27 cellular contexts compared by ENCODE assay signal in genomic region chr3:188256764-188257163, GRCh38.
DNase-seq lines count a peak whose midpoint lies in the region; ATAC-seq, FAIRE-seq and TF ChIP-seq lines count a peak whose summit lies in the region.
"Had no signal": no experiment of that assay in that cellular context is flagged by ENCODE, and none has a peak within 500 bp of the region (broad histone marks: within the 10 kb centered on the region; RNA-seq: fewer than 3 reads in every experiment).

No MANE protein-coding gene starts in this region.

- peak overlapping the region; percentile 25; the same call in 2 of the 3 replicates for H3K4me2 ChIP-seq in A549
- peak overlapping the region; percentile 64 for H3K4me2 ChIP-seq in endothelial cell of umbilical vein (ENCODE audit: insufficient read depth, low read length)

- no peak overlapping the region for H3K4me3 ChIP-seq in A549
- H3K4me3 ChIP-seq in endothelial cell of umbilical vein (replicated peaks in 1 of 3; ENCODE audit: insufficient read depth in 1 of 3, low read depth in 1 of 3, low read length in 3 of 3) = no peak overlapping the region
- no peak overlapping the region for H3K4me3 ChIP-seq in prostate gland
- H3K4me3 ChIP-seq: body of pancreas, gastrocnemius medialis, GM23248, lung, mucosa of descending colon, ovary, SJCRH30, upper lobe of right lung had no signal

- FAIRE-seq in A549 (lab: Jason Lieb, UNC) (no peak), H54 (lab: Jason Lieb, UNC) (peak; percentile 30), endothelial cell of umbilical vein (lab: Jason Lieb, UNC) (peak; percentile 15)

- ATAC-seq in A549 = no peak
- ATAC-seq: gastrocnemius medialis, sciatic nerve, upper lobe of right lung had no signal

- no peak for TF ChIP-seq EP300 in A549 (IDR thresholded peaks at IDR 0.05)

- no peak overlapping the region for H3K27ac ChIP-seq in A549
- peak overlapping the region; percentile 68 for H3K27ac ChIP-seq in endothelial cell of umbilical vein (ENCODE audit: insufficient read depth, low read depth, low read length)
- peak overlapping the region; percentile 2 to 41 for H3K27ac ChIP-seq in prostate gland
- H3K27ac ChIP-seq: GM23248, ovary, SJCRH30, upper lobe of right lung had no signal

- TF ChIP-seq CTCF in A549 (IDR thresholded peaks at IDR 0.05) (no peak), endothelial cell of umbilical vein (IDR thresholded peaks at IDR 0.05; ENCODE audit: extremely low read depth in 1 of 2, insufficient read depth in 1 of 2, low read depth in 1 of 2, low read length in 2 of 2) (no peak), prostate gland (IDR thresholded peaks at IDR 0.05) (no peak)

- POLR2A ChIA-PET in A549 (lab: Yijun Ruan, JAX) = no interaction called here
- POLR2A ChIA-PET in endothelial cell of umbilical vein (lab: Charles Lee) = no interaction called here

- no peaks in the 10 kb centered on the region for H3K9me1 ChIP-seq in endothelial cell of umbilical vein (replicated peaks; ENCODE audit: control insufficient read depth, extremely low read depth, insufficient read depth, low read length)

- H2AFZ ChIP-seq in endothelial cell of umbilical vein (ENCODE audit: low read depth, low read length) = no peak overlapping the region
- H2AFZ ChIP-seq: GM23248 had no signal

- H3K36me3 ChIP-seq in endothelial cell of umbilical vein (ENCODE audit: control insufficient read depth in 2 of 2, extremely low read depth in 1 of 2, insufficient read depth in 2 of 2, low read length in 2 of 2) = peaks cover 0 to 4% of the 10 kb centered on the region in 2 experiments
- H3K36me3 ChIP-seq in prostate gland = no peaks in the 10 kb centered on the region
- H3K36me3 ChIP-seq: gastrocnemius medialis, ovary, SJCRH30, upper lobe of right lung had no signal

- no peaks in the 10 kb centered on the region for H4K20me1 ChIP-seq in endothelial cell of umbilical vein (replicated peaks; ENCODE audit: control insufficient read depth, extremely low read depth, insufficient read depth, low read length)

- H3K9ac ChIP-seq in endothelial cell of umbilical vein (replicated peaks; ENCODE audit: extremely low read depth, insufficient read depth, low read length) = no peak overlapping the region
- H3K9ac ChIP-seq: GM23248 had no signal

- intact Hi-C loops in endothelial cell of umbilical vein (cut with micrococcal nuclease) (no loop called here), prostate gland (cut with DNase I) (no loop called here)

- no peaks in the 10 kb centered on the region for H3K27me3 ChIP-seq in endothelial cell of umbilical vein (ENCODE audit: control insufficient read depth in 2 of 2, insufficient read depth in 2 of 2, low read length in 2 of 2)
- no peaks in the 10 kb centered on the region for H3K27me3 ChIP-seq in prostate gland (replicated peaks; ENCODE audit: insufficient read depth)
- H3K27me3 ChIP-seq: body of pancreas, gastrocnemius medialis, ovary, SJCRH30, upper lobe of right lung had no signal

- H3K9me3 ChIP-seq in A549 = 0 out of 3 replicates have a peak, but pooled peaks cover 2% of the 10 kb centered on the region
- H3K9me3 ChIP-seq in endothelial cell of umbilical vein (replicated peaks; ENCODE audit: control insufficient read depth, insufficient read depth, low read length) = no peaks in the 10 kb centered on the region
- H3K9me3 ChIP-seq in prostate gland = no peaks in the 10 kb centered on the region
- H3K9me3 ChIP-seq: body of pancreas, gastrocnemius medialis, mucosa of descending colon, ovary, SJCRH30, upper lobe of right lung had no signal

- H3K4me1 ChIP-seq in A549 = peaks cover 53% of the 10 kb centered on the region
- H3K4me1 ChIP-seq in endothelial cell of umbilical vein (ENCODE audit: control insufficient read depth, extremely low read depth, insufficient read depth, low read length) = peaks cover 39% of the 10 kb centered on the region
- H3K4me1 ChIP-seq in prostate gland (replicated peaks) = peaks cover 3% of the 10 kb centered on the region
- H3K4me1 ChIP-seq: SJCRH30 had no signal

- TF ChIP-seq POLR2A in A549 (IDR thresholded peaks at IDR 0.05; ENCODE audit: low read length) = no peak
- TF ChIP-seq POLR2A in H54 (IDR thresholded peaks at IDR 0.05; ENCODE audit: low read depth, low read length) = no peak
- no peak for TF ChIP-seq POLR2A in endothelial cell of umbilical vein (IDR thresholded peaks at IDR 0.05; ENCODE audit: low read depth, low read length)
- TF ChIP-seq POLR2A in prostate gland (IDR thresholded peaks at IDR 0.05) = no peak

- in situ Hi-C loops in ACHN (cut with HindIII; ENCODE audit: low pct_ligation_motif_present, low pct_unique_long_range_greater_than_20kb, low sequenced_read_pairs) = no loop called here

- 68% methylated on average over 3 of the region's 3 CpGs for WGBS in A549 (ENCODE audit: missing lambda C conversion rate)
- 86% methylated on average over 3 of the region's 3 CpGs for WGBS in prostate gland

- peaks cover 23% of the 10 kb centered on the region for H3K79me2 ChIP-seq in endothelial cell of umbilical vein (ENCODE audit: control insufficient read depth, insufficient read depth, low read length)

- CTCF ChIA-PET in A549 (lab: Yijun Ruan, JAX) (interaction anchor here (0.8 kb wide), 1 partner anchor 93 kb away, joined by 3 read pairs; no protein-coding TSS in a partner anchor), endothelial cell of umbilical vein (lab: Charles Lee) (no interaction called here)

- TF ChIP-seq RAD21 in A549 (conservative IDR thresholded peaks at IDR 0.05 in 1 of 2, IDR thresholded peaks at IDR 0.05 in 1 of 2) = no peak

- dilution Hi-C loops in endothelial cell of umbilical vein (cut with MboI; ENCODE audit: extremely low pct_ligation_motif_present, low sequenced_read_pairs) = no loop called here

- BruUV-seq in endothelial cell of umbilical vein (replicated peaks; lab: Mats Ljungman, UMichigan) = no TSS peak

- no peak for DNase-seq in A549 (ENCODE audit: low read depth in 1 of 2, low spot score in 1 of 2)
- no peak for DNase-seq in H54 (ENCODE audit: insufficient read length, low spot score)
- DNase-seq in endothelial cell of umbilical vein (ENCODE audit: low read depth, low spot score) = no peak
- DNase-seq in prostate gland (ENCODE audit: low spot score) = no peak
- no peak for DNase-seq in GOT3 (lab: John Stamatoyannopoulos, UW)
- no peak for DNase-seq in ACHN
- no peak for DNase-seq in COLO829 (ENCODE audit: low spot score)
- no peak for DNase-seq in AG08395 (ENCODE audit: low spot score)
- DNase-seq: activated CD4-positive, alpha-beta T cell treated with anti-CD3 and anti-CD28 coated beads, Interleukin-2, amount 50 U/mL, for 1 hour; activated naive CD4-positive, alpha-beta T cell treated with Interleukin-2 at 50 U/mL for 16 hours; activated T-cell treated with anti-CD3 and anti-CD28 coated beads, Interleukin-2, amount 50 U/mL, for 48 hours; body of pancreas; Calu3; cerebellar nuclear complex; DND-41; gastrocnemius medialis; GM23248; hippocampal formation; mucosa of descending colon; NCI-H510A; nephron progenitor cell; ovary; SJCRH30; stimulated activated CD4-positive, alpha-beta T cell treated with anti-CD3 and anti-CD28 coated beads, Interleukin-4, amount 100 ng/mL, for 1 hour; upper lobe of right lung had no signal

TF ChIP-seq in A549, 52 proteins besides CTCF, POLR2A, EP300 and RAD21 (continues in another document):
- TF ChIP-seq HOXB5 (CRISPR knock-in tag; IDR thresholded peaks at IDR 0.05) (no peak), PBX3 (IDR thresholded peaks at IDR 0.05) (no peak), RCOR1 (IDR thresholded peaks at IDR 0.05; ENCODE audit: low read depth, low read length) (no peak), HEYL (CRISPR knock-in tag; IDR thresholded peaks at IDR 0.05) (no peak), MAX (IDR thresholded peaks at IDR 0.05) (no peak), ZC3H11A (IDR thresholded peaks at IDR 0.05) (no peak), HOXA7 (CRISPR knock-in tag; IDR thresholded peaks at IDR 0.05) (no peak), EHMT2 (IDR thresholded peaks at IDR 0.05; ENCODE audit: low read depth) (no peak), KDM5A (IDR thresholded peaks at IDR 0.05) (no peak)

TF ChIP-seq in endothelial cell of umbilical vein, 7 proteins besides CTCF, POLR2A, EP300 and RAD21:
- TF ChIP-seq MYC (IDR thresholded peaks at IDR 0.05; ENCODE audit: low read depth, low read length) = no peak
- no peak for TF ChIP-seq MAX (IDR thresholded peaks at IDR 0.05; ENCODE audit: insufficient read depth, insufficient read length)
- no peak for TF ChIP-seq POLR2AphosphoS5 (IDR thresholded peaks at IDR 0.05; ENCODE audit: insufficient read depth, low read depth, low read length)
- TF ChIP-seq JUN (IDR thresholded peaks at IDR 0.05; ENCODE audit: borderline replicate concordance, insufficient read depth, insufficient read length, low read depth) = no peak
- TF ChIP-seq GATA2 (IDR thresholded peaks at IDR 0.05; ENCODE audit: insufficient read depth, insufficient read length, low read depth, low read length) = no peak
- TF ChIP-seq FOS (IDR thresholded peaks at IDR 0.05; ENCODE audit: borderline replicate concordance, insufficient read depth, low read length) = no peak
- no peak for TF ChIP-seq EZH2 (IDR thresholded peaks at IDR 0.05; ENCODE audit: borderline replicate concordance, low read depth, low read length, severe bottlenecking)

Comparison
In these comparisons a context has a peak if more than half of its experiments do, and no peak if none do; other contexts are left out.
1. H3K27ac ChIP-seq: peak in endothelial cell of umbilical vein (single experiment) and prostate gland (2 of 2); none in A549 (0 of 2).